In genomic region chr16:4884972-4885874, GRCh38 we compare ENCODE assay signal across 15 cellular contexts. TPM values are rescaled to one million over a fixed set of nuclear protein-coding genes. Genes with fewer than 3 reads are reported as not detected.
"Had no signal": no experiment of that assay in that cellular context is flagged by ENCODE, and none has a peak within 500 bp of the region (broad histone marks: within the 10 kb centered on the region; RNA-seq: fewer than 3 reads in every experiment).

No MANE protein-coding gene starts in this region.

- H3K4me3 Mint-ChIP-seq: activated CD4-positive, alpha-beta T cell treated with anti-CD3 and anti-CD28 coated beads for 36 hours; activated CD8-positive, alpha-beta T cell treated with anti-CD3 and anti-CD28 coated beads for 36 hours; activated naive CD8-positive, alpha-beta T cell treated with anti-CD3 and anti-CD28 coated beads, Interleukin-2, amount 10 ng/mL, durations not matched to agents 7 days and 5 days; activated T-cell treated with anti-CD3 and anti-CD28 coated beads, Interleukin-2, amount 50 U/mL, for 72 hours; stimulated activated naive B cell treated with anti-CD40 and anti-IgM and Interleukin-4, amounts not matched to agents 10 μg/mL and 1 μg/mL and 100 μg/mL, for 72 hours had no signal

- H3K4me3 ChIP-seq: heart left ventricle, right atrium auricular region, tibial artery, uterus had no signal

- H3K4me1 Mint-ChIP-seq: activated CD4-positive, alpha-beta T cell treated with anti-CD3 and anti-CD28 coated beads for 36 hours had no signal

- H3K9me3 ChIP-seq: heart left ventricle, right atrium auricular region, tibial artery, uterus had no signal

- H3K4me1 ChIP-seq: uterus had no signal

- DNase-seq: activated CD4-positive, alpha-beta T cell treated with anti-CD3 and anti-CD28 coated beads for 36 hours; activated CD8-positive, alpha-beta T cell treated with anti-CD3 and anti-CD28 coated beads for 36 hours; activated naive CD8-positive, alpha-beta T cell treated with anti-CD3 and anti-CD28 coated beads, Interleukin-2, amount 10 ng/mL, durations not matched to agents 7 days and 5 days; activated T-cell treated with anti-CD3 and anti-CD28 coated beads, Interleukin-2, amount 50 U/mL, for 72 hours; cerebellar nuclear complex; heart left ventricle; immature natural killer cell; stimulated activated CD4-positive, alpha-beta T cell treated with anti-CD3 and anti-CD28 coated beads, Interleukin-2, amount 100 ng/mL, for 48 hours; stimulated activated naive B cell treated with anti-CD40 and anti-IgM and Interleukin-4, amounts not matched to agents 10 μg/mL and 1 μg/mL and 100 μg/mL, for 72 hours; T-helper 1 cell; tibial artery; uterus; WERI-Rb-1 had no signal

- H3K9me3 Mint-ChIP-seq: activated CD8-positive, alpha-beta T cell treated with anti-CD3 and anti-CD28 coated beads for 36 hours; activated naive CD8-positive, alpha-beta T cell treated with anti-CD3 and anti-CD28 coated beads, Interleukin-2, amount 10 ng/mL, durations not matched to agents 7 days and 5 days; activated T-cell treated with anti-CD3 and anti-CD28 coated beads, Interleukin-2, amount 50 U/mL, for 72 hours; immature natural killer cell; stimulated activated naive B cell treated with anti-CD40 and anti-IgM and Interleukin-4, amounts not matched to agents 10 μg/mL and 1 μg/mL and 100 μg/mL, for 72 hours had no signal

- H3K36me3 ChIP-seq: uterus had no signal

- FAIRE-seq: frontal cortex had no signal

- ATAC-seq: activated CD4-positive, alpha-beta T cell treated with anti-CD3 and anti-CD28 coated beads for 36 hours; activated CD8-positive, alpha-beta T cell treated with anti-CD3 and anti-CD28 coated beads for 36 hours; activated T-cell treated with anti-CD3 and anti-CD28 coated beads, Interleukin-2, amount 50 U/mL, for 72 hours; heart left ventricle; stimulated activated naive B cell treated with anti-CD40 and anti-IgM and Interleukin-4, amounts not matched to agents 10 μg/mL and 1 μg/mL and 100 μg/mL, for 72 hours had no signal

- H3K27me3 Mint-ChIP-seq: activated CD4-positive, alpha-beta T cell treated with anti-CD3 and anti-CD28 coated beads for 36 hours; activated CD8-positive, alpha-beta T cell treated with anti-CD3 and anti-CD28 coated beads for 36 hours; activated naive CD8-positive, alpha-beta T cell treated with anti-CD3 and anti-CD28 coated beads, Interleukin-2, amount 10 ng/mL, durations not matched to agents 7 days and 5 days; stimulated activated naive B cell treated with anti-CD40 and anti-IgM and Interleukin-4, amounts not matched to agents 10 μg/mL and 1 μg/mL and 100 μg/mL, for 72 hours had no signal

- H3K27ac ChIP-seq: heart left ventricle, right atrium auricular region, tibial artery, uterus, WERI-Rb-1 had no signal

- H3K27me3 ChIP-seq: heart left ventricle, right atrium auricular region, tibial artery, uterus had no signal

- H3K27ac Mint-ChIP-seq: activated CD4-positive, alpha-beta T cell treated with anti-CD3 and anti-CD28 coated beads for 36 hours; activated CD8-positive, alpha-beta T cell treated with anti-CD3 and anti-CD28 coated beads for 36 hours; activated naive CD8-positive, alpha-beta T cell treated with anti-CD3 and anti-CD28 coated beads, Interleukin-2, amount 10 ng/mL, durations not matched to agents 7 days and 5 days; activated T-cell treated with anti-CD3 and anti-CD28 coated beads, Interleukin-2, amount 50 U/mL, for 72 hours had no signal

RNA-seq across cellular contexts. Expression of gene PPL, which starts 51.7 kb away (rescaled TPM):
- total RNA-seq: activated CD4-positive, alpha-beta T cell treated with anti-CD3 and anti-CD28 coated beads for 36 hours; activated naive CD8-positive, alpha-beta T cell treated with anti-CD3 and anti-CD28 coated beads, Interleukin-2, amount 10 ng/mL, durations not matched to agents 7 days and 5 days had no signal
